ENCODE assay signal across 1 cellular context in genomic region chr12:45728625-45729232, GRCh38.
TF ChIP-seq lines count a peak whose summit lies in the region.

No MANE protein-coding gene starts in this region.

TF ChIP-seq in HepG2, 621 proteins besides CTCF, POLR2A, EP300 and RAD21 (continued from another document and continues in another):
- TF ChIP-seq ZBTB10 (CRISPR knock-in tag; IDR thresholded peaks at IDR 0.05; ENCODE audit: borderline replicate concordance) (peak; percentile 71; the same call in 1 of the 2 replicates), ZNF83 (CRISPR knock-in tag; IDR thresholded peaks at IDR 0.05; ENCODE audit: borderline replicate concordance) (no peak), ZNF234 (CRISPR knock-in tag; conservative IDR thresholded peaks at IDR 0.05) (no peak), ZNF512 (CRISPR knock-in tag; IDR thresholded peaks at IDR 0.05) (no peak), LCORL (IDR thresholded peaks at IDR 0.05) (no peak), LCORL (CRISPR knock-in tag; IDR thresholded peaks at IDR 0.05) (peak; percentile 60; the same call in 1 of the 2 replicates), SATB2 (CRISPR knock-in tag; IDR thresholded peaks at IDR 0.05) (0 out of 2 replicates have a peak, but pooled peaks have one; percentile 33), MTERF4 (CRISPR knock-in tag; IDR thresholded peaks at IDR 0.05) (0 out of 2 replicates have a peak, but pooled peaks have one; percentile 43), SNAPC2 (CRISPR knock-in tag; IDR thresholded peaks at IDR 0.05) (no peak), CENPX (CRISPR knock-in tag; IDR thresholded peaks at IDR 0.05) (no peak), RELA (CRISPR knock-in tag; IDR thresholded peaks at IDR 0.05) (peak; percentile 47; the same call in 1 of the 2 replicates), ZNF12 (CRISPR knock-in tag; IDR thresholded peaks at IDR 0.05) (0 out of 2 replicates have a peak, but pooled peaks have one; percentile 11), ZNF709 (CRISPR knock-in tag; IDR thresholded peaks at IDR 0.05) (peak; percentile 89), EZH2 (conservative IDR thresholded peaks at IDR 0.05; ENCODE audit: low read depth, low read length) (no peak), RBFOX2 (IDR thresholded peaks at IDR 0.05; ENCODE audit: low read depth, low read length) (peak; percentile 88), PAX8 (CRISPR knock-in tag; IDR thresholded peaks at IDR 0.05; ENCODE audit: borderline replicate concordance) (no peak), GATA4 (IDR thresholded peaks at IDR 0.05; ENCODE audit: borderline replicate concordance, low read depth) (peak; percentile 18; the same call in 1 of the 2 replicates), ZNF256 (CRISPR knock-in tag; conservative IDR thresholded peaks at IDR 0.05) (0 out of 2 replicates have a peak, but pooled peaks have one; percentile 75), SIN3A (IDR thresholded peaks at IDR 0.05; ENCODE audit: borderline replicate concordance, low read depth, low read length) (no peak), MIER3 (CRISPR knock-in tag; IDR thresholded peaks at IDR 0.05; ENCODE audit: borderline replicate concordance) (peak; percentile 96), MAFK (conservative IDR thresholded peaks at IDR 0.05 in 1 of 2, IDR thresholded peaks at IDR 0.05 in 1 of 2; ENCODE audit: low read length in 2 of 2) (no peak), REL (CRISPR knock-in tag; conservative IDR thresholded peaks at IDR 0.05) (0 out of 2 replicates have a peak, but pooled peaks have one; percentile 15), HNRNPH1 (optimal IDR thresholded peaks at IDR 0.05; ENCODE audit: low read depth, low read length) (peak; percentile 89), GRHL1 (CRISPR knock-in tag; conservative IDR thresholded peaks at IDR 0.05) (no peak), ZSCAN5A (CRISPR knock-in tag; IDR thresholded peaks at IDR 0.05; ENCODE audit: borderline replicate concordance) (0 out of 2 replicates have a peak, but pooled peaks have one; percentile 24), ZNF629 (CRISPR knock-in tag; conservative IDR thresholded peaks at IDR 0.05) (peak; percentile 32; the same call in 1 of the 2 replicates), DR1 (CRISPR knock-in tag; IDR thresholded peaks at IDR 0.05) (peak; percentile 74; the same call in 1 of the 2 replicates), MYC (CRISPR knock-in tag; IDR thresholded peaks at IDR 0.05; ENCODE audit: borderline replicate concordance) (peak; percentile 95), DNMT1 (CRISPR knock-in tag; IDR thresholded peaks at IDR 0.05) (peak; percentile 94; the same call in 1 of the 2 replicates), NFE2L2 (IDR thresholded peaks at IDR 0.05; ENCODE audit: low read length) (no peak), LRRFIP1 (CRISPR knock-in tag; conservative IDR thresholded peaks at IDR 0.05) (no peak), ZNF3 (CRISPR knock-in tag; IDR thresholded peaks at IDR 0.05) (peak; percentile 89), ZFY (CRISPR knock-in tag; IDR thresholded peaks at IDR 0.05) (peak; percentile 90), ZNF768 (CRISPR knock-in tag; IDR thresholded peaks at IDR 0.05) (peak; percentile 68; the same call in 1 of the 2 replicates), PREB (CRISPR knock-in tag; IDR thresholded peaks at IDR 0.05) (0 out of 2 replicates have a peak, but pooled peaks have one; percentile 51), GABPB1 (CRISPR knock-in tag; IDR thresholded peaks at IDR 0.05) (peak; percentile 88), ZNF274 (CRISPR knock-in tag; IDR thresholded peaks at IDR 0.05) (peak; percentile 84), ZNF597 (CRISPR knock-in tag; IDR thresholded peaks at IDR 0.05) (0 out of 2 replicates have a peak, but pooled peaks have one; percentile 54), ZNF224 (CRISPR knock-in tag; IDR thresholded peaks at IDR 0.05) (no peak), ZNF326 (CRISPR knock-in tag; IDR thresholded peaks at IDR 0.05; ENCODE audit: borderline replicate concordance) (no peak), SRF (IDR thresholded peaks at IDR 0.05; ENCODE audit: low read depth, low read length) (no peak), RNF2 (conservative IDR thresholded peaks at IDR 0.05; ENCODE audit: low read depth) (0 out of 2 replicates have a peak, but pooled peaks have one; percentile 32), SETDB1 (CRISPR knock-in tag; IDR thresholded peaks at IDR 0.05; ENCODE audit: borderline replicate concordance) (no peak), ZNF569 (CRISPR knock-in tag; IDR thresholded peaks at IDR 0.05; ENCODE audit: borderline replicate concordance) (no peak), REPIN1 (CRISPR knock-in tag; IDR thresholded peaks at IDR 0.05; ENCODE audit: borderline replicate concordance, low read depth) (peak; percentile 90), ZFAT (CRISPR knock-in tag; conservative IDR thresholded peaks at IDR 0.05) (peak; percentile 15; the same call in 1 of the 2 replicates), ARID5B (CRISPR knock-in tag; IDR thresholded peaks at IDR 0.05) (peak; percentile 80), ZNF138 (CRISPR knock-in tag; IDR thresholded peaks at IDR 0.05; ENCODE audit: low read depth) (no peak), HDAC2 (CRISPR knock-in tag; IDR thresholded peaks at IDR 0.05) (peak; percentile 86), ZEB1 (IDR thresholded peaks at IDR 0.05; ENCODE audit: insufficient replicate concordance, low read depth) (no peak)
